34 cellular contexts compared by ENCODE assay signal in genomic region chr17:34259151-34259550, GRCh38. TPM values are rescaled to one million over a fixed set of nuclear protein-coding genes. Genes with fewer than 3 reads are reported as not detected.
DNase-seq lines count a peak whose midpoint lies in the region; FAIRE-seq and TF ChIP-seq lines count a peak whose summit lies in the region.
"Had no signal": no experiment of that assay in that cellular context is flagged by ENCODE, and none has a peak within 500 bp of the region (broad histone marks: within the 10 kb centered on the region; RNA-seq: fewer than 3 reads in every experiment).

No MANE protein-coding gene starts in this region.

- no peaks in the 10 kb centered on the region for H3K36me3 Mint-ChIP-seq in activated CD4-positive, alpha-beta T cell treated with anti-CD3 and anti-CD28 coated beads, Interleukin-2, amount 10 ng/mL, durations not matched to agents 7 days and 5 days (ENCODE audit: low read depth)
- H3K36me3 Mint-ChIP-seq: CD8-positive, alpha-beta memory T cell; stimulated activated memory B cell treated with anti-CD40 and anti-IgM and Interleukin-4, amounts not matched to agents 10 μg/mL and 1 μg/mL and 100 μg/mL, for 72 hours had no signal

- H3K9me1 ChIP-seq in endothelial cell of umbilical vein (replicated peaks; ENCODE audit: control insufficient read depth, extremely low read depth, insufficient read depth, low read length) = no peaks in the 10 kb centered on the region

- H3K36me3 ChIP-seq in endothelial cell of umbilical vein (ENCODE audit: control insufficient read depth in 2 of 2, extremely low read depth in 1 of 2, insufficient read depth in 2 of 2, low read length in 2 of 2) = peaks cover 0 to 4% of the 10 kb centered on the region in 2 experiments
- no peaks in the 10 kb centered on the region for H3K36me3 ChIP-seq in trophoblast cell (ENCODE audit: control insufficient read depth in 1 of 2, insufficient read depth in 2 of 2, low read length in 2 of 2)
- H3K36me3 ChIP-seq: breast epithelium, lower lobe of right lung, Peyer's patch had no signal

- H4K12ac ChIP-seq in trophoblast cell (ENCODE audit: low read depth, low read length) = no peak overlapping the region

- peak overlapping the region; percentile 19 for H3K4me2 ChIP-seq in endothelial cell of umbilical vein (ENCODE audit: insufficient read depth, low read length)
- no peak overlapping the region for H3K4me2 ChIP-seq in trophoblast cell (ENCODE audit: low read length)

- H3K14ac ChIP-seq in trophoblast cell (ENCODE audit: low read length) = no peak overlapping the region

- FAIRE-seq in endothelial cell of umbilical vein (lab: Jason Lieb, UNC) = peak; percentile 90
- FAIRE-seq: GM12878, islet of Langerhans had no signal

- no peaks in the 10 kb centered on the region for H3K9me3 Mint-ChIP-seq in activated CD4-positive, alpha-beta T cell treated with anti-CD3 and anti-CD28 coated beads, Interleukin-2, amount 10 ng/mL, durations not matched to agents 7 days and 5 days
- H3K9me3 Mint-ChIP-seq: activated CD4-positive, alpha-beta memory T cell treated with anti-CD3 and anti-CD28 coated beads, Interleukin-2, amount 10 ng/mL, durations not matched to agents 7 days and 5 days; activated naive CD8-positive, alpha-beta T cell treated with anti-CD3 and anti-CD28 coated beads, Interleukin-2, amount 50 U/mL, for 24 hours; CD8-positive, alpha-beta memory T cell; dendritic cell treated with granulocyte-macrophage colony-stimulating factor and Interleukin-4, amounts not matched to agents 40 ng/mL and 50 ng/mL, for 4 days; stimulated activated memory B cell treated with anti-CD40 and anti-IgM and Interleukin-4, amounts not matched to agents 10 μg/mL and 1 μg/mL and 100 μg/mL, for 72 hours; T-helper 2 cell treated with Interferon-gamma antibody and Interleukin-4, amounts not matched to agents 5 μg/mL and 100 μg/mL, for 36 hours had no signal

- H4K91ac ChIP-seq in trophoblast cell (ENCODE audit: low read depth, low read length) = no peak overlapping the region

- intact Hi-C loops in endothelial cell of umbilical vein (cut with micrococcal nuclease) = loop anchor here (1.0 to 10.0 kb wide), 3 partner anchors 47 to 1116 kb away; partner anchors contain the start of genes SLFN11 and SLFN5

- H3K79me1 ChIP-seq in trophoblast cell (ENCODE audit: low read length) = peaks cover 5% of the 10 kb centered on the region

- H4K8ac ChIP-seq in trophoblast cell (ENCODE audit: low read depth, low read length) = no peak overlapping the region

- no peak overlapping the region for H3K27ac Mint-ChIP-seq in activated CD4-positive, alpha-beta T cell treated with anti-CD3 and anti-CD28 coated beads, Interleukin-2, amount 10 ng/mL, durations not matched to agents 7 days and 5 days
- H3K27ac Mint-ChIP-seq: activated CD4-positive, alpha-beta memory T cell treated with anti-CD3 and anti-CD28 coated beads, Interleukin-2, amount 10 ng/mL, durations not matched to agents 7 days and 5 days; activated naive CD8-positive, alpha-beta T cell treated with anti-CD3 and anti-CD28 coated beads, Interleukin-2, amount 50 U/mL, for 24 hours; dendritic cell treated with granulocyte-macrophage colony-stimulating factor and Interleukin-4, amounts not matched to agents 40 ng/mL and 50 ng/mL, for 4 days; stimulated activated memory B cell treated with anti-CD40 and anti-IgM and Interleukin-4, amounts not matched to agents 10 μg/mL and 1 μg/mL and 100 μg/mL, for 72 hours; T-helper 2 cell treated with Interferon-gamma antibody and Interleukin-4, amounts not matched to agents 5 μg/mL and 100 μg/mL, for 36 hours had no signal

- H2BK120ac ChIP-seq in trophoblast cell (ENCODE audit: insufficient read depth, low read length, poor library complexity) = no peak overlapping the region

- no peak overlapping the region for H3K4ac ChIP-seq in trophoblast cell (ENCODE audit: low read depth, low read length)

- no peaks in the 10 kb centered on the region for H4K20me1 ChIP-seq in endothelial cell of umbilical vein (replicated peaks; ENCODE audit: control insufficient read depth, extremely low read depth, insufficient read depth, low read length)

- H3K23ac ChIP-seq in trophoblast cell (ENCODE audit: low read length) = no peak overlapping the region

- peaks cover 28% of the 10 kb centered on the region for H3K27me3 Mint-ChIP-seq in activated CD4-positive, alpha-beta T cell treated with anti-CD3 and anti-CD28 coated beads, Interleukin-2, amount 10 ng/mL, durations not matched to agents 7 days and 5 days

- BruUV-seq in endothelial cell of umbilical vein (replicated peaks; lab: Mats Ljungman, UMichigan) = no TSS peak

- dilution Hi-C loops in endothelial cell of umbilical vein (cut with MboI; ENCODE audit: extremely low pct_ligation_motif_present, low sequenced_read_pairs) = no loop called here

- H3K9me3 ChIP-seq in endothelial cell of umbilical vein (replicated peaks; ENCODE audit: control insufficient read depth, insufficient read depth, low read length) = no peaks in the 10 kb centered on the region
- no peaks in the 10 kb centered on the region for H3K9me3 ChIP-seq in trophoblast cell (ENCODE audit: insufficient read depth, low read depth, low read length)
- H3K9me3 ChIP-seq: breast epithelium, lower lobe of right lung, mucosa of descending colon, Peyer's patch had no signal

- H2AK5ac ChIP-seq in trophoblast cell (ENCODE audit: low read length) = no peak overlapping the region

- H3K9ac ChIP-seq in endothelial cell of umbilical vein (replicated peaks; ENCODE audit: extremely low read depth, insufficient read depth, low read length) = no peak overlapping the region
- no peak overlapping the region for H3K9ac ChIP-seq in trophoblast cell (ENCODE audit: low read length)

- H2AFZ ChIP-seq in endothelial cell of umbilical vein (ENCODE audit: low read depth, low read length) (no peak overlapping the region), trophoblast cell (ENCODE audit: insufficient read depth, low read length, poor library complexity) (no peak overlapping the region)

- no peak overlapping the region for H3K4me3 Mint-ChIP-seq in activated CD4-positive, alpha-beta T cell treated with anti-CD3 and anti-CD28 coated beads, Interleukin-2, amount 10 ng/mL, durations not matched to agents 7 days and 5 days
- H3K4me3 Mint-ChIP-seq: activated CD4-positive, alpha-beta memory T cell treated with anti-CD3 and anti-CD28 coated beads, Interleukin-2, amount 10 ng/mL, durations not matched to agents 7 days and 5 days; activated naive CD8-positive, alpha-beta T cell treated with anti-CD3 and anti-CD28 coated beads, Interleukin-2, amount 50 U/mL, for 24 hours; CD8-positive, alpha-beta memory T cell; dendritic cell treated with granulocyte-macrophage colony-stimulating factor and Interleukin-4, amounts not matched to agents 40 ng/mL and 50 ng/mL, for 4 days; stimulated activated memory B cell treated with anti-CD40 and anti-IgM and Interleukin-4, amounts not matched to agents 10 μg/mL and 1 μg/mL and 100 μg/mL, for 72 hours; T-helper 2 cell treated with Interferon-gamma antibody and Interleukin-4, amounts not matched to agents 5 μg/mL and 100 μg/mL, for 36 hours had no signal

- no peak overlapping the region for H3K18ac ChIP-seq in trophoblast cell (ENCODE audit: low read length)

- H2BK5ac ChIP-seq in trophoblast cell (ENCODE audit: low read depth, low read length, poor library complexity) = no peak overlapping the region

- CTCF ChIA-PET in endothelial cell of umbilical vein (lab: Charles Lee) = interaction anchor here (0.6 to 2.3 kb wide), 2 partner anchors 11 to 102 kb away, joined by 3 to 8 read pairs; partner anchors contain the start of gene CCL7
- CTCF ChIA-PET in activated CD4-positive, alpha-beta T cell treated with anti-CD3 and anti-CD28 coated beads, Interleukin-2, amount 10 ng/mL, durations not matched to agents 7 days and 5 days (lab: Charles Lee) = no interaction called here

- no peak overlapping the region for H2BK12ac ChIP-seq in trophoblast cell (ENCODE audit: low read length)

- peak; percentile 67 for DNase-seq in EL
- peak; percentile 59 for DNase-seq in RPMI7951 (ENCODE audit: low read depth)
- DNase-seq in endothelial cell of umbilical vein (ENCODE audit: low read depth, low spot score) = peak; percentile 82
- DNase-seq in pulmonary artery endothelial cell (ENCODE audit: low read depth, low spot score) = peak; percentile 69
- no peak for DNase-seq in activated CD4-positive, alpha-beta T cell treated with anti-CD3 and anti-CD28 coated beads, Interleukin-2, amount 10 ng/mL, durations not matched to agents 7 days and 5 days
- DNase-seq in DMS 273 (lab: John Stamatoyannopoulos, UW; ENCODE audit: unreplicated experiment) = no peak
- DNase-seq in HPDE6-E6E7 (ENCODE audit: extremely low spot score) = no peak
- DNase-seq in trophoblast cell = no peak
- DNase-seq: activated CD4-positive, alpha-beta memory T cell treated with anti-CD3 and anti-CD28 coated beads, Interleukin-2, amount 10 ng/mL, durations not matched to agents 7 days and 5 days; activated CD4-positive, CD25-positive, alpha-beta regulatory T cell; activated effector memory CD4-positive, alpha-beta T cell treated with anti-CD3 and anti-CD28 coated beads, Interleukin-2, amount 50 U/mL, for 16 hours; activated naive CD8-positive, alpha-beta T cell treated with anti-CD3 and anti-CD28 coated beads, Interleukin-2, amount 50 U/mL, for 24 hours; activated T-cell treated with anti-CD3 and anti-CD28 coated beads for 4 hours; AML-193; CD8-positive, alpha-beta memory T cell; foreskin melanocyte; hypothalamus; lower lobe of right lung; mucosa of descending colon; NCI-H1417; NCI-H510A; NK-92 treated with Interleukin-12 subunit alpha and Interleukin-12 subunit beta, amount 100 ng/mL, for 24 hours; Peyer's patch; posterior cingulate gyrus; stimulated activated CD4-positive, alpha-beta T cell treated with anti-CD3 and anti-CD28 coated beads, Interleukin-2, amount 100 ng/mL, for 24 hours had no signal

- no peak for TF ChIP-seq CTCF in endothelial cell of umbilical vein (IDR thresholded peaks at IDR 0.05; ENCODE audit: extremely low read depth in 1 of 2, insufficient read depth in 1 of 2, low read depth in 1 of 2, low read length in 2 of 2)

- H3K79me2 ChIP-seq in endothelial cell of umbilical vein (ENCODE audit: control insufficient read depth, insufficient read depth, low read length) (no peaks in the 10 kb centered on the region), trophoblast cell (ENCODE audit: control insufficient read depth, insufficient read depth, low read length, poor library complexity) (no peaks in the 10 kb centered on the region)

- POLR2A ChIA-PET in endothelial cell of umbilical vein (lab: Charles Lee) = no interaction called here
- POLR2A ChIA-PET in activated CD4-positive, alpha-beta T cell treated with anti-CD3 and anti-CD28 coated beads, Interleukin-2, amount 10 ng/mL, durations not matched to agents 7 days and 5 days (lab: Charles Lee) = no interaction called here

- H3K4me3 ChIP-seq in endothelial cell of umbilical vein (replicated peaks in 1 of 3; ENCODE audit: insufficient read depth in 1 of 3, low read depth in 1 of 3, low read length in 3 of 3) = no peak overlapping the region
- no peak overlapping the region for H3K4me3 ChIP-seq in trophoblast cell (ENCODE audit: low read depth, low read length)
- H3K4me3 ChIP-seq: breast epithelium, GM12878, lower lobe of right lung, mucosa of descending colon, Peyer's patch, skin epidermis had no signal

- TF ChIP-seq POLR2A in endothelial cell of umbilical vein (IDR thresholded peaks at IDR 0.05; ENCODE audit: low read depth, low read length) = no peak

- H3K4me1 ChIP-seq in endothelial cell of umbilical vein (ENCODE audit: control insufficient read depth, extremely low read depth, insufficient read depth, low read length) (peaks cover 38% of the 10 kb centered on the region), trophoblast cell (ENCODE audit: control insufficient read depth in 1 of 2, insufficient read depth in 2 of 2, low read length in 2 of 2) (peaks cover 6 to 12% of the 10 kb centered on the region in 2 experiments)

- peaks cover 13% of the 10 kb centered on the region for H3K4me1 Mint-ChIP-seq in activated CD4-positive, alpha-beta T cell treated with anti-CD3 and anti-CD28 coated beads, Interleukin-2, amount 10 ng/mL, durations not matched to agents 7 days and 5 days

- peak overlapping the region; percentile 59 for H3K27ac ChIP-seq in endothelial cell of umbilical vein (ENCODE audit: insufficient read depth, low read depth, low read length)
- no peak overlapping the region for H3K27ac ChIP-seq in trophoblast cell (ENCODE audit: low read depth, low read length)
- H3K27ac ChIP-seq: lower lobe of right lung, Peyer's patch had no signal

- no peaks in the 10 kb centered on the region for H3K27me3 ChIP-seq in endothelial cell of umbilical vein (ENCODE audit: control insufficient read depth in 2 of 2, insufficient read depth in 2 of 2, low read length in 2 of 2)
- H3K27me3 ChIP-seq in trophoblast cell (ENCODE audit: insufficient read depth, low read length) = no peaks in the 10 kb centered on the region
- H3K27me3 ChIP-seq: breast epithelium, Peyer's patch had no signal

RNA-seq across cellular contexts. Expression of gene CCL2, which starts 4.1 kb away (rescaled TPM):
- 300 and 392 TPM in 2 replicates for total RNA-seq in RPMI7951 (2014; rRNA removed; shearing (Covaris generic))
- total RNA-seq in endothelial cell of umbilical vein (160 and 238 TPM in 2 replicates), pulmonary artery endothelial cell (135 and 355 TPM in 2 replicates)
- polyA plus RNA-seq in endothelial cell of umbilical vein = 599 and 714 TPM in 2 replicates
- 413 and 493 TPM in 2 replicates for polyA plus RNA-seq in endothelial cell of umbilical vein (2011; cell fraction: cytosol; rRNA removed)
- 397 and 484 TPM in 2 replicates for polyA plus RNA-seq in endothelial cell of umbilical vein (2011; cell fraction: nucleus; rRNA removed)
- 183 and 266 TPM in 2 replicates for polyA plus RNA-seq in endothelial cell of umbilical vein (2012)
- polyA minus RNA-seq in endothelial cell of umbilical vein = 466 and 572 TPM in 2 replicates
- not detected for polyA minus RNA-seq in endothelial cell of umbilical vein (2011; cell fraction: cytosol; rRNA and poly(A)+ RNA removed)
- 227 and 262 TPM in 2 replicates for polyA minus RNA-seq in endothelial cell of umbilical vein (2011; cell fraction: nucleus; rRNA and poly(A)+ RNA removed)
- not detected for total RNA-seq in activated CD4-positive, alpha-beta T cell treated with anti-CD3 and anti-CD28 coated beads, Interleukin-2, amount 10 ng/mL, durations not matched to agents 7 days and 5 days
- polyA plus RNA-seq in trophoblast cell (2013) = 6.7 and 6.8 TPM in 2 replicates
- total RNA-seq: activated CD4-positive, alpha-beta memory T cell treated with anti-CD3 and anti-CD28 coated beads, Interleukin-2, amount 10 ng/mL, durations not matched to agents 7 days and 5 days; GM12878 had no signal
- polyA plus RNA-seq: CD8-positive, alpha-beta memory T cell had no signal

RNA-seq across cellular contexts. Expression of gene CCL7, which starts 10.9 kb away (rescaled TPM):
- total RNA-seq in RPMI7951 (2014; rRNA removed; shearing (Covaris generic)) = 0.68 TPM in 1 of 2 replicates, not detected in the other
- total RNA-seq in endothelial cell of umbilical vein = not detected in 2 replicates
- polyA plus RNA-seq in endothelial cell of umbilical vein = 0.25 and 0.76 TPM in 2 replicates
- polyA plus RNA-seq in endothelial cell of umbilical vein (2011; cell fraction: cytosol; rRNA removed) = 0.86 and 0.88 TPM in 2 replicates
- not detected in 2 replicates for polyA plus RNA-seq in endothelial cell of umbilical vein (2011; cell fraction: nucleus; rRNA removed)
- 0.86 and 1.3 TPM in 2 replicates for polyA plus RNA-seq in endothelial cell of umbilical vein (2012)
- 0.59 TPM in 1 of 2 replicates, not detected in the other for polyA minus RNA-seq in endothelial cell of umbilical vein
- polyA minus RNA-seq in endothelial cell of umbilical vein (2011; cell fraction: cytosol; rRNA and poly(A)+ RNA removed) = not detected
- polyA minus RNA-seq in endothelial cell of umbilical vein (2011; cell fraction: nucleus; rRNA and poly(A)+ RNA removed) = not detected in 2 replicates
- total RNA-seq in pulmonary artery endothelial cell = 0.07 and 0.11 TPM in 2 replicates
- total RNA-seq in activated CD4-positive, alpha-beta T cell treated with anti-CD3 and anti-CD28 coated beads, Interleukin-2, amount 10 ng/mL, durations not matched to agents 7 days and 5 days = not detected
- not detected in 2 replicates for polyA plus RNA-seq in trophoblast cell (2013)
- total RNA-seq: activated CD4-positive, alpha-beta memory T cell treated with anti-CD3 and anti-CD28 coated beads, Interleukin-2, amount 10 ng/mL, durations not matched to agents 7 days and 5 days; breast epithelium; CD8-positive, alpha-beta memory T cell; GM12878; lower lobe of right lung; mucosa of descending colon; Peyer's patch; temporal lobe had no signal
- polyA plus RNA-seq: CD8-positive, alpha-beta memory T cell; GM12878; neural cell had no signal

RNA-seq across cellular contexts. Expression of gene CCL11, which starts 26.4 kb away (rescaled TPM):
- total RNA-seq in RPMI7951 (2014; rRNA removed; shearing (Covaris generic)) = not detected in 2 replicates
- not detected in 2 replicates for total RNA-seq in endothelial cell of umbilical vein
- not detected in 2 replicates for polyA plus RNA-seq in endothelial cell of umbilical vein
- polyA plus RNA-seq in endothelial cell of umbilical vein (2011; cell fraction: cytosol; rRNA removed) = not detected in 2 replicates
- not detected in 2 replicates for polyA plus RNA-seq in endothelial cell of umbilical vein (2011; cell fraction: nucleus; rRNA removed)
- not detected in 2 replicates for polyA plus RNA-seq in endothelial cell of umbilical vein (2012)
- not detected in 2 replicates for polyA minus RNA-seq in endothelial cell of umbilical vein
- polyA minus RNA-seq in endothelial cell of umbilical vein (2011; cell fraction: cytosol; rRNA and poly(A)+ RNA removed) = not detected
- polyA minus RNA-seq in endothelial cell of umbilical vein (2011; cell fraction: nucleus; rRNA and poly(A)+ RNA removed) = not detected in 2 replicates
- not detected in 2 replicates for total RNA-seq in pulmonary artery endothelial cell
- total RNA-seq in activated CD4-positive, alpha-beta T cell treated with anti-CD3 and anti-CD28 coated beads, Interleukin-2, amount 10 ng/mL, durations not matched to agents 7 days and 5 days = not detected
- polyA plus RNA-seq in trophoblast cell (2013) = not detected in 2 replicates
- total RNA-seq: activated CD4-positive, alpha-beta memory T cell treated with anti-CD3 and anti-CD28 coated beads, Interleukin-2, amount 10 ng/mL, durations not matched to agents 7 days and 5 days; CD8-positive, alpha-beta memory T cell; GM12878; temporal lobe had no signal
- polyA plus RNA-seq: CD8-positive, alpha-beta memory T cell; GM12878; neural cell had no signal

Comparison
In these comparisons a context has a peak if more than half of its experiments do, and no peak if none do; other contexts are left out.
1. DNase-seq: peak in EL (single experiment), RPMI7951 (single experiment), endothelial cell of umbilical vein (single experiment) and pulmonary artery endothelial cell (single experiment); none in activated CD4-positive, alpha-beta T cell treated with anti-CD3 and anti-CD28 coated beads, Interleukin-2, amount 10 ng/mL, durations not matched to agents 7 days and 5 days (single experiment), DMS 273 (single experiment), HPDE6-E6E7 (single experiment) and trophoblast cell (0 of 2).
2. RNA of gene CCL2, which starts 4.1 kb away (total RNA-seq): 300 to 392 TPM in RPMI7951, 160 to 238 TPM in endothelial cell of umbilical vein and 135 to 355 TPM in pulmonary artery endothelial cell; not detected in activated CD4-positive, alpha-beta T cell treated with anti-CD3 and anti-CD28 coated beads, Interleukin-2, amount 10 ng/mL, durations not matched to agents 7 days and 5 days; every median in the first group is over 100 times any median in the second.